12 cellular contexts compared by ENCODE assay signal in genomic region chr16:24984101-24984500, GRCh38. TPM values are rescaled to one million over a fixed set of nuclear protein-coding genes. Genes with fewer than 3 reads are reported as not detected.
DNase-seq lines count a peak whose midpoint lies in the region; ATAC-seq and TF ChIP-seq lines count a peak whose summit lies in the region.
"Had no signal": no experiment of that assay in that cellular context is flagged by ENCODE, and none has a peak within 500 bp of the region (broad histone marks: within the 10 kb centered on the region; RNA-seq: fewer than 3 reads in every experiment).

No MANE protein-coding gene starts in this region.

- no peak overlapping the region for H3K4me3 Mint-ChIP-seq in activated naive CD4-positive, alpha-beta T cell treated with anti-CD3 and anti-CD28 coated beads, Interleukin-2, amount 50 U/mL, for 24 hours
- H3K4me3 Mint-ChIP-seq in naive thymus-derived CD8-positive, alpha-beta T cell: peak overlapping the region in 1 of 10 donors; percentile 8

- no peaks in the 10 kb centered on the region for H3K9me3 ChIP-seq in tibial artery

- peak overlapping the region; percentile 70 for H3K27ac Mint-ChIP-seq in activated naive CD4-positive, alpha-beta T cell treated with anti-CD3 and anti-CD28 coated beads, Interleukin-2, amount 50 U/mL, for 24 hours
- peak overlapping the region in 1 of 2 donors; percentile 79 for H3K27ac Mint-ChIP-seq in activated naive CD4-positive, alpha-beta T cell treated with anti-CD3 and anti-CD28 coated beads, Interleukin-2, amount 50 U/mL, for 72 hours
- H3K27ac Mint-ChIP-seq in naive thymus-derived CD8-positive, alpha-beta T cell: peak overlapping the region in 7 of 10 donors; percentile 36 to 67 (median 62)

- intact Hi-C loops in tibial artery (cut with DNase I; ENCODE audit: low total_unique reads): loop anchor here (5.0 kb wide), 1 partner anchor 48 kb away; no protein-coding TSS in a partner anchor

- TF ChIP-seq CTCF in tibial artery (IDR thresholded peaks at IDR 0.05): no peak

- H3K4me1 Mint-ChIP-seq in activated naive CD4-positive, alpha-beta T cell treated with anti-CD3 and anti-CD28 coated beads, Interleukin-2, amount 50 U/mL, for 24 hours: peaks cover 80% of the 10 kb centered on the region
- H3K4me1 Mint-ChIP-seq in naive thymus-derived CD8-positive, alpha-beta T cell: peaks cover 35 to 78% (median 72%) of the 10 kb centered on the region in 4 donors

- peaks cover 11% of the 10 kb centered on the region for H3K36me3 Mint-ChIP-seq in activated naive CD4-positive, alpha-beta T cell treated with anti-CD3 and anti-CD28 coated beads, Interleukin-2, amount 50 U/mL, for 24 hours
- H3K36me3 Mint-ChIP-seq in activated naive CD4-positive, alpha-beta T cell treated with anti-CD3 and anti-CD28 coated beads, Interleukin-2, amount 50 U/mL, for 72 hours: peaks cover 0 to 21% of the 10 kb centered on the region in 2 donors
- H3K36me3 Mint-ChIP-seq in naive thymus-derived CD8-positive, alpha-beta T cell: peaks cover 0 to 12% (median 7%) of the 10 kb centered on the region in 3 donors

- H3K27me3 ChIP-seq in tibial artery: no peaks in the 10 kb centered on the region

- no peak overlapping the region for H3K4me3 ChIP-seq in tibial artery
- H3K4me3 ChIP-seq: GM12878 had no signal

- DNase-seq in activated naive CD4-positive, alpha-beta T cell treated with anti-CD3 and anti-CD28 coated beads, Interleukin-2, amount 50 U/mL, for 72 hours (ENCODE audit: low spot score in 2 of 2): no peak
- DNase-seq in naive thymus-derived CD8-positive, alpha-beta T cell: no peak
- no peak for DNase-seq in tibial artery
- no peak for DNase-seq in stimulated activated CD4-positive, alpha-beta T cell treated with anti-CD3 and anti-CD28 coated beads, Interleukin-4, amount 100 ng/mL, for 1 hour
- DNase-seq in NCI-H1048 (lab: John Stamatoyannopoulos, UW): no peak
- DNase-seq in DMS153 treated with DMSO at 0.1 percent for 48 hours (lab: John Stamatoyannopoulos, UW; ENCODE audit: unreplicated experiment): no peak
- DNase-seq: aorta, DMS53, NCI-H1092 had no signal

- H3K4me1 ChIP-seq in tibial artery: peaks cover 0 to 91% (median 62%) of the 10 kb centered on the region in 4 donors

- no peaks in the 10 kb centered on the region for H3K27me3 Mint-ChIP-seq in activated naive CD4-positive, alpha-beta T cell treated with anti-CD3 and anti-CD28 coated beads, Interleukin-2, amount 50 U/mL, for 24 hours
- H3K27me3 Mint-ChIP-seq in naive thymus-derived CD8-positive, alpha-beta T cell: no peaks in the 10 kb centered on the region

- peak overlapping the region; percentile 57 for H3K27ac ChIP-seq in cingulate gyrus (ENCODE audit: low read depth, low read length)
- peak overlapping the region; percentile 68 to 78 for H3K27ac ChIP-seq in tibial artery

- peaks cover 4% of the 10 kb centered on the region for H3K9me3 Mint-ChIP-seq in activated naive CD4-positive, alpha-beta T cell treated with anti-CD3 and anti-CD28 coated beads, Interleukin-2, amount 50 U/mL, for 24 hours
- H3K9me3 Mint-ChIP-seq in activated naive CD4-positive, alpha-beta T cell treated with anti-CD3 and anti-CD28 coated beads, Interleukin-2, amount 50 U/mL, for 72 hours: peaks cover 0 to 4% of the 10 kb centered on the region in 2 donors
- H3K9me3 Mint-ChIP-seq in naive thymus-derived CD8-positive, alpha-beta T cell: peaks cover 0 to 4% (median 0%) of the 10 kb centered on the region in 9 donors

- H3K36me3 ChIP-seq in tibial artery: no peaks in the 10 kb centered on the region

- POLR2A ChIA-PET in naive thymus-derived CD8-positive, alpha-beta T cell (lab: Charles Lee): interaction anchor here (0.5 to 1.1 kb wide), 2 partner anchors 65 to 456 kb away, joined by 3 to 4 read pairs; no protein-coding TSS in a partner anchor

- ATAC-seq in activated naive CD4-positive, alpha-beta T cell treated with anti-CD3 and anti-CD28 coated beads, Interleukin-2, amount 50 U/mL, for 72 hours: no peak
- ATAC-seq in naive thymus-derived CD8-positive, alpha-beta T cell: no peak
- ATAC-seq: GM12878 had no signal

RNA-seq across cellular contexts. Expression of gene ARHGAP17, which starts 31.1 kb away (rescaled TPM):
- total RNA-seq in activated naive CD4-positive, alpha-beta T cell treated with anti-CD3 and anti-CD28 coated beads, Interleukin-2, amount 50 U/mL, for 72 hours: 10 to 100 TPM; 66.8 to 72.0 TPM
- total RNA-seq in naive thymus-derived CD8-positive, alpha-beta T cell: 10 to 100 TPM; 69.1 to 69.5 TPM
- 10 to 100 TPM; 18.2 to 38.6 (median 20.5) TPM for polyA plus RNA-seq in naive thymus-derived CD8-positive, alpha-beta T cell
